In the genomic region with DNA sequence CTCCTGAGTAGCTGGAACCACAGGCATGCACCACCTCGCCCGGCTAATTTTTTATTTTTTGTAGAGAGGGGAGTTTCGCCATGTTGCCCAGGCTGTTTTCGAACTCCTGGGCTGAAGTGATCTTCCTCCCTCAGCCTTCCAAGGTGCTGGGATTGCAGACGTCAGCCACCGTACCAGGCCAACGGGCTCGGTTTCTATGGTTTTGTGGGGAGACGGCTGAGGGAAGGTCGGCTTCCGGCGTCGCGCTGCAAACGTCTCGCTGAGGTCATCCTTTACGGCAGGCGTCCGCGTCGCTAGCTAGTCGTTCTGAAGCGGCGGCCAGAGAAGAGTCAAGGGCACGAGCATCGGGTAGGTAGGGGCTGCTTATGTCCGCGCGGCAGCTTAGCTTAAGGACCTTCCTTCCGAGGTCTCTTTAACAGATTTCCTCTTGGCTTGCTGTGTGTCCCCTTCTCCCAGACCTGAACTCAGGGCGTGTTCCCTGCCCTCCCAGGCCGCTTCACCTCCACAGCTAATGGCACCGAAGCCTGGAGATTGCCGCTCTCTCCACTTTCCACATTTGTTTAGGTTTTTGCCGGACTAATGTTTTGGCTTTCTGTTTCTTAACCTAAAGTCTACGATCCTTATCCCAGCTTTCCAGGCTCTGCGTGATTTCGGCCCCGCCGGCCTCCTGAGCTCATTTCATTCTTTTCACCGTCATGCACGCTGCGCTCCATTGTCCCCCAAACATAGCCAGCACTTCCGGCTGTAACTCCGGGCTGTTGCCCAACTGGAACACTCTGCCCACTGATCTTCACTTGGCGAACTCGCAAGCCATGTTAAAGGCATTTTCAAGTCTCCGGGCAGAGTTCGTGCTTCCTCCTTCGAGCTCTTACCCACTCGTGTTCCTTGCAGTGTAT, we compare ENCODE assay signal across 9 cellular contexts. TPM values are rescaled to one million over a fixed set of nuclear protein-coding genes. Genes with fewer than 3 reads are reported as not detected.
DNase-seq lines count a peak whose midpoint lies in the region; ATAC-seq, FAIRE-seq and TF ChIP-seq lines count a peak whose summit lies in the region.
"Had no signal": no experiment of that assay in that cellular context is flagged by ENCODE, and none has a peak within 500 bp of the region (broad histone marks: within the 10 kb centered on the region; RNA-seq: fewer than 3 reads in every experiment).

Gene NDUFS5, plus strand, starts transcription at position 300 of the 896 bp plus-strand sequence. CDS start 2,375 bp downstream, outside the sequence.

- no peak for TF ChIP-seq CTCF in coronary artery (IDR thresholded peaks at IDR 0.05)

- peaks cover 34% of the 10 kb centered on the region for H3K4me1 Mint-ChIP-seq in activated CD4-positive, alpha-beta T cell treated with anti-CD3 and anti-CD28 coated beads, Interleukin-2, amount 10 ng/mL, durations not matched to agents 7 days and 5 days

- peak within 1 kb of the TSS; percentile 89 for H3K4me3 Mint-ChIP-seq in activated CD4-positive, alpha-beta T cell treated with anti-CD3 and anti-CD28 coated beads, Interleukin-2, amount 10 ng/mL, durations not matched to agents 7 days and 5 days

- peak within 1 kb of the TSS; percentile 97 to 98 for H3K27ac ChIP-seq in coronary artery

- POLR2A ChIA-PET in activated CD4-positive, alpha-beta T cell treated with anti-CD3 and anti-CD28 coated beads, Interleukin-2, amount 10 ng/mL, durations not matched to agents 7 days and 5 days (lab: Charles Lee) = interaction anchor here (0.6 to 0.7 kb wide), 2 partner anchors 155 to 167 kb away, joined by 3 read pairs; no protein-coding TSS in a partner anchor

- H3K36me3 Mint-ChIP-seq in activated CD4-positive, alpha-beta T cell treated with anti-CD3 and anti-CD28 coated beads, Interleukin-2, amount 10 ng/mL, durations not matched to agents 7 days and 5 days (ENCODE audit: low read depth) = peaks cover 25% of the 10 kb centered on the region

- peaks cover 4% of the 10 kb centered on the region for H3K9me3 Mint-ChIP-seq in activated CD4-positive, alpha-beta T cell treated with anti-CD3 and anti-CD28 coated beads, Interleukin-2, amount 10 ng/mL, durations not matched to agents 7 days and 5 days

- CTCF ChIA-PET in activated CD4-positive, alpha-beta T cell treated with anti-CD3 and anti-CD28 coated beads, Interleukin-2, amount 10 ng/mL, durations not matched to agents 7 days and 5 days (lab: Charles Lee) = interaction anchor here (0.6 to 2.2 kb wide), 6 partner anchors 10 to 1841 kb away, joined by 3 to 5 read pairs (median 3); no protein-coding TSS in a partner anchor

- peak within 1 kb of the TSS; percentile 88 for H3K4me3 ChIP-seq in coronary artery

- peak within 1 kb of the TSS; percentile 97 for H3K27ac Mint-ChIP-seq in activated CD4-positive, alpha-beta T cell treated with anti-CD3 and anti-CD28 coated beads, Interleukin-2, amount 10 ng/mL, durations not matched to agents 7 days and 5 days

- peaks cover 5% of the 10 kb centered on the region for H3K27me3 Mint-ChIP-seq in activated CD4-positive, alpha-beta T cell treated with anti-CD3 and anti-CD28 coated beads, Interleukin-2, amount 10 ng/mL, durations not matched to agents 7 days and 5 days

- FAIRE-seq in GM19239 (lab: Jason Lieb, UNC) = peak; percentile 87
- FAIRE-seq: endometrium had no signal

- peak; percentile 56 for ATAC-seq in HG03457 (IDR thresholded peaks at IDR 0.05; ENCODE audit: unreplicated experiment)

- DNase-seq in Ammon's horn (ENCODE audit: low spot score) (peak; percentile 96), GM19239 (ENCODE audit: insufficient read length, low spot score) (peak; percentile 63), NCI-H526 (lab: John Stamatoyannopoulos, UW) (peak; percentile 92 to 98), coronary artery (ENCODE audit: low spot score) (peak; percentile 95), left kidney (ENCODE audit: low read depth, low spot score) (peak; percentile 98)
- DNase-seq in activated CD4-positive, alpha-beta T cell treated with anti-CD3 and anti-CD28 coated beads, Interleukin-2, amount 10 ng/mL, durations not matched to agents 7 days and 5 days = peak; percentile 87
- peak; percentile 85 for DNase-seq in stimulated activated CD4-positive, alpha-beta T cell treated with anti-CD3 and anti-CD28 coated beads, Interleukin-1b, Interleukin-23, amount 100 ng/mL, for 48 hours

RNA-seq across cellular contexts. Expression of gene NDUFS5, which starts in this region (rescaled TPM):
- total RNA-seq in activated CD4-positive, alpha-beta T cell treated with anti-CD3 and anti-CD28 coated beads, Interleukin-2, amount 10 ng/mL, durations not matched to agents 7 days and 5 days = 100 to 1,000 TPM; 125 to 148 TPM

Comparison
In these comparisons a context has a peak if more than half of its experiments do, and no peak if none do; other contexts are left out.
1. Peak in every context shown above with its lines: DNase-seq, ATAC-seq, H3K4me3 ChIP-seq and H3K27ac ChIP-seq.